ENCODE assay signal across 8 cellular contexts in the genomic region with DNA sequence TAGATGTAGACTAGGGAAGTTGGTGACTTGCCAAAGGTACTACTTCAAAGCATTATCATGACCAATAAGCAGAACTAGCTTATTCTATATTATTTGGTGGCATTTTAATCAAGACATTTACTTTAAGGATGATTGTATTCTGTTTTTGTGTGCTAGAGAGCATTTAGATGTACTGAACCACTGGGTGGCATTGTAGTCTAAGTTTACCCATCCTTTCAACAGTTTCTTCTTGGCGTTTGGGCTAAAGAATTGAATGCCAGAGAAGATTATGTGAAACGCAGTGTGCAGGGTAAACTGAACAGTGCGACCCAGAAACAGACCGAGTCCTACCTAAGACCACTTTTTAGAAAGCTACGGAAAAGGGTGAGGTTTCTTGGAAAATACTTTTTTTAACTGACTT. TPM values are rescaled to one million over a fixed set of nuclear protein-coding genes. Genes with fewer than 3 reads are reported as not detected.
A peak's percentile ranks its signal among the peaks of the same experiment; 100 is the strongest.
DNase-seq lines count a peak whose midpoint lies in the region; ATAC-seq and TF ChIP-seq lines count a peak whose summit lies in the region.

No MANE protein-coding gene starts in this region.

- TF ChIP-seq POLR2A in heart left ventricle (IDR thresholded peaks at IDR 0.05) (no peak), thyroid gland (IDR thresholded peaks at IDR 0.05) (no peak)

- peaks cover 31% of the 10 kb centered on the region for H3F3A ChIP-seq in SK-N-SH (replicated peaks; ENCODE audit: insufficient read depth)

- H3K9ac ChIP-seq in SK-N-SH = no peak overlapping the region; the same call in 1 of the 2 replicates

- peaks cover 43 to 71% of the 10 kb centered on the region in 2 experiments for H3K36me3 ChIP-seq in SK-N-SH (replicated peaks in 1 of 2; ENCODE audit: control insufficient read depth in 1 of 2, insufficient read depth in 2 of 2, low read length in 1 of 2)
- peaks cover 0 to 99% (median 81%) of the 10 kb centered on the region in 9 donors for H3K36me3 ChIP-seq in heart left ventricle
- peaks cover 11 to 26% of the 10 kb centered on the region in 2 donors for H3K36me3 ChIP-seq in thyroid gland

- TF ChIP-seq CTCF in SK-N-SH (IDR thresholded peaks at IDR 0.05) (peak; percentile 67), heart left ventricle (IDR thresholded peaks at IDR 0.05) (peak in 11 of 12 donors; percentile 7 to 62 (median 51)), thyroid gland (IDR thresholded peaks at IDR 0.05) (peak in 4 of 6 experiments; percentile 39 to 66 (median 56))

- no peak for TF ChIP-seq EP300 in SK-N-SH (IDR thresholded peaks at IDR 0.05; ENCODE audit: borderline replicate concordance in 1 of 2, low read depth in 1 of 2, low read length in 1 of 2)

- H3K4me1 ChIP-seq in SK-N-SH (ENCODE audit: control insufficient read depth in 1 of 2, insufficient read depth in 2 of 2, low read depth in 1 of 2, low read length in 1 of 2) (peaks cover 6 to 36% of the 10 kb centered on the region in 2 experiments), heart left ventricle (peaks cover 0 to 13% (median 0%) of the 10 kb centered on the region in 12 donors), thyroid gland (no peaks in the 10 kb centered on the region)

- peak; percentile 7 for DNase-seq in NCI-H146 (lab: John Stamatoyannopoulos, UW)
- DNase-seq in NCI-H146 treated with DMSO at 0.1 percent for 48 hours (lab: John Stamatoyannopoulos, UW; ENCODE audit: unreplicated experiment) = no peak
- DNase-seq in SK-N-SH = peak; percentile 15
- peak in 1 of 5 donors; percentile 10 for DNase-seq in heart left ventricle
- no peak for DNase-seq in thyroid gland
- no peak for DNase-seq in iPS-NIHi11 (ENCODE audit: low spot score)
- no peak for DNase-seq in stimulated activated CD4-positive, alpha-beta T cell treated with anti-CD3 and anti-CD28 coated beads, Interleukin-1b, Interleukin-23, amount 100 ng/mL, for 48 hours
- DNase-seq in activated effector memory CD4-positive, alpha-beta T cell treated with Interleukin-2 at 50 U/mL for 16 hours = no peak

- POLR2A ChIA-PET in SK-N-SH (lab: Yijun Ruan, JAX) = no interaction called here

- ATAC-seq in heart left ventricle = peak in 3 of 4 donors; percentile 61 to 63 (median 61)

- H3K27me3 ChIP-seq in SK-N-SH (ENCODE audit: insufficient read depth) = no peaks in the 10 kb centered on the region
- no peaks in the 10 kb centered on the region for H3K27me3 ChIP-seq in heart left ventricle
- H3K27me3 ChIP-seq in thyroid gland = no peaks in the 10 kb centered on the region

- H3K27ac ChIP-seq in SK-N-SH (ENCODE audit: low read depth in 2 of 2, low read length in 1 of 2) (peak overlapping the region in 1 of 2 experiments; percentile 89; a peak in 2 of 4 replicates), heart left ventricle (no peak overlapping the region), thyroid gland (no peak overlapping the region)

- no peaks in the 10 kb centered on the region for H3K79me2 ChIP-seq in SK-N-SH (ENCODE audit: insufficient read depth)

- H2AFZ ChIP-seq in SK-N-SH (ENCODE audit: low read depth) = no peak overlapping the region

- intact Hi-C loops in heart left ventricle (cut with DNase I) (loop anchor here in 9 of 10 donors (2.0 to 10.0 kb wide), 4 partner anchors 51 to 481 kb away; no protein-coding TSS in a partner anchor), thyroid gland (cut with DNase I) (no loop called here)

- CTCF ChIA-PET in SK-N-SH (lab: Yijun Ruan, JAX) = interaction anchor here (0.7 to 2.2 kb wide), 12 partner anchors 9 to 480 kb away, joined by 3 to 15 read pairs (median 4); no protein-coding TSS in a partner anchor

- peak; percentile 65 for TF ChIP-seq RAD21 in SK-N-SH (IDR thresholded peaks at IDR 0.05; ENCODE audit: low read length)

- no peak overlapping the region for H3K4me2 ChIP-seq in SK-N-SH

- H3K9me2 ChIP-seq in SK-N-SH = no peaks in the 10 kb centered on the region

- no peaks in the 10 kb centered on the region for H4K20me1 ChIP-seq in SK-N-SH (ENCODE audit: insufficient read depth)

- H3K4me3 ChIP-seq in SK-N-SH (ENCODE audit: low read depth in 2 of 2, low read length in 1 of 2) = no peak overlapping the region
- no peak overlapping the region for H3K4me3 ChIP-seq in heart left ventricle
- no peak overlapping the region for H3K4me3 ChIP-seq in thyroid gland (replicated peaks in 1 of 3)

- no peaks in the 10 kb centered on the region for H3K9me3 ChIP-seq in SK-N-SH
- no peaks in the 10 kb centered on the region for H3K9me3 ChIP-seq in heart left ventricle
- H3K9me3 ChIP-seq in thyroid gland = no peaks in the 10 kb centered on the region

- 69% methylated on average over 5 of the region's 5 CpGs for WGBS in SK-N-SH (ENCODE audit: low lambda C conversion rate)
- 34 to 43% (median 39%) methylated on average over 5 of the region's 5 CpGs for WGBS in heart left ventricle, 4 donors
- 42 to 46% methylated on average over 5 of the region's 5 CpGs for WGBS in thyroid gland, 2 donors

TF ChIP-seq in SK-N-SH, 30 proteins besides CTCF, POLR2A, EP300 and RAD21 (continues in another document):
- TF ChIP-seq TCF12 (IDR thresholded peaks at IDR 0.05) = no peak
- no peak for TF ChIP-seq FOSL2 (IDR thresholded peaks at IDR 0.05; ENCODE audit: borderline replicate concordance, low read depth)
- no peak for TF ChIP-seq FOXJ3 (CRISPR knock-in tag; IDR thresholded peaks at IDR 0.05)
- TF ChIP-seq, protein P1, sequence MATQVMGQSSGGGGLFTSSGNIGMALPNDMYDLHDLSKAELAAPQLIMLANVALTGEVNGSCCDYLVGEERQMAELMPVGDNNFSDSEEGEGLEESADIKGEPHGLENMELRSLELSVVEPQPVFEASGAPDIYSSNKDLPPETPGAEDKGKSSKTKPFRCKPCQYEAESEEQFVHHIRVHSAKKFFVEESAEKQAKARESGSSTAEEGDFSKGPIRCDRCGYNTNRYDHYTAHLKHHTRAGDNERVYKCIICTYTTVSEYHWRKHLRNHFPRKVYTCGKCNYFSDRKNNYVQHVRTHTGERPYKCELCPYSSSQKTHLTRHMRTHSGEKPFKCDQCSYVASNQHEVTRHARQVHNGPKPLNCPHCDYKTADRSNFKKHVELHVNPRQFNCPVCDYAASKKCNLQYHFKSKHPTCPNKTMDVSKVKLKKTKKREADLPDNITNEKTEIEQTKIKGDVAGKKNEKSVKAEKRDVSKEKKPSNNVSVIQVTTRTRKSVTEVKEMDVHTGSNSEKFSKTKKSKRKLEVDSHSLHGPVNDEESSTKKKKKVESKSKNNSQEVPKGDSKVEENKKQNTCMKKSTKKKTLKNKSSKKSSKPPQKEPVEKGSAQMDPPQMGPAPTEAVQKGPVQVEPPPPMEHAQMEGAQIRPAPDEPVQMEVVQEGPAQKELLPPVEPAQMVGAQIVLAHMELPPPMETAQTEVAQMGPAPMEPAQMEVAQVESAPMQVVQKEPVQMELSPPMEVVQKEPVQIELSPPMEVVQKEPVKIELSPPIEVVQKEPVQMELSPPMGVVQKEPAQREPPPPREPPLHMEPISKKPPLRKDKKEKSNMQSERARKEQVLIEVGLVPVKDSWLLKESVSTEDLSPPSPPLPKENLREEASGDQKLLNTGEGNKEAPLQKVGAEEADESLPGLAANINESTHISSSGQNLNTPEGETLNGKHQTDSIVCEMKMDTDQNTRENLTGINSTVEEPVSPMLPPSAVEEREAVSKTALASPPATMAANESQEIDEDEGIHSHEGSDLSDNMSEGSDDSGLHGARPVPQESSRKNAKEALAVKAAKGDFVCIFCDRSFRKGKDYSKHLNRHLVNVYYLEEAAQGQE (IDR thresholded peaks at IDR 0.05; ENCODE audit: low read depth, low read length) = no peak
- TF ChIP-seq RCOR1 (IDR thresholded peaks at IDR 0.05; ENCODE audit: low read length) = no peak
- no peak for TF ChIP-seq NRF1 (IDR thresholded peaks at IDR 0.05; ENCODE audit: low read depth, low read length)
- TF ChIP-seq, protein P2, sequence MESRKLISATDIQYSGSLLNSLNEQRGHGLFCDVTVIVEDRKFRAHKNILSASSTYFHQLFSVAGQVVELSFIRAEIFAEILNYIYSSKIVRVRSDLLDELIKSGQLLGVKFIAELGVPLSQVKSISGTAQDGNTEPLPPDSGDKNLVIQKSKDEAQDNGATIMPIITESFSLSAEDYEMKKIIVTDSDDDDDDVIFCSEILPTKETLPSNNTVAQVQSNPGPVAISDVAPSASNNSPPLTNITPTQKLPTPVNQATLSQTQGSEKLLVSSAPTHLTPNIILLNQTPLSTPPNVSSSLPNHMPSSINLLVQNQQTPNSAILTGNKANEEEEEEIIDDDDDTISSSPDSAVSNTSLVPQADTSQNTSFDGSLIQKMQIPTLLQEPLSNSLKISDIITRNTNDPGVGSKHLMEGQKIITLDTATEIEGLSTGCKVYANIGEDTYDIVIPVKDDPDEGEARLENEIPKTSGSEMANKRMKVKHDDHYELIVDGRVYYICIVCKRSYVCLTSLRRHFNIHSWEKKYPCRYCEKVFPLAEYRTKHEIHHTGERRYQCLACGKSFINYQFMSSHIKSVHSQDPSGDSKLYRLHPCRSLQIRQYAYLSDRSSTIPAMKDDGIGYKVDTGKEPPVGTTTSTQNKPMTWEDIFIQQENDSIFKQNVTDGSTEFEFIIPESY (IDR thresholded peaks at IDR 0.05; ENCODE audit: borderline replicate concordance, low read depth) = no peak
- TF ChIP-seq SIN3A (IDR thresholded peaks at IDR 0.05; ENCODE audit: borderline replicate concordance, low read depth, low read length) = no peak
- TF ChIP-seq GABPA (IDR thresholded peaks at IDR 0.05; ENCODE audit: low read depth) = no peak
- no peak for TF ChIP-seq FOXM1 (IDR thresholded peaks at IDR 0.05; ENCODE audit: low read depth)
- TF ChIP-seq JUND (IDR thresholded peaks at IDR 0.05) = no peak
- no peak for TF ChIP-seq POLR2AphosphoS5 (IDR thresholded peaks at IDR 0.05; ENCODE audit: low read depth, low read length)
- no peak for TF ChIP-seq RFX5 (IDR thresholded peaks at IDR 0.05; ENCODE audit: low read length)
- no peak for TF ChIP-seq EZH2phosphoT487 (IDR thresholded peaks at IDR 0.05; ENCODE audit: borderline replicate concordance, low read depth)
- TF ChIP-seq, protein P3, sequence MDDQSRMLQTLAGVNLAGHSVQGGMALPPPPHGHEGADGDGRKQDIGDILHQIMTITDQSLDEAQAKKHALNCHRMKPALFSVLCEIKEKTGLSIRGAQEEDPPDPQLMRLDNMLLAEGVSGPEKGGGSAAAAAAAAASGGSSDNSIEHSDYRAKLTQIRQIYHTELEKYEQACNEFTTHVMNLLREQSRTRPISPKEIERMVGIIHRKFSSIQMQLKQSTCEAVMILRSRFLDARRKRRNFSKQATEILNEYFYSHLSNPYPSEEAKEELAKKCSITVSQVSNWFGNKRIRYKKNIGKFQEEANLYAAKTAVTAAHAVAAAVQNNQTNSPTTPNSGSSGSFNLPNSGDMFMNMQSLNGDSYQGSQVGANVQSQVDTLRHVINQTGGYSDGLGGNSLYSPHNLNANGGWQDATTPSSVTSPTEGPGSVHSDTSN (IDR thresholded peaks at IDR 0.05) = no peak
- TF ChIP-seq TAF1 (IDR thresholded peaks at IDR 0.05; ENCODE audit: borderline replicate concordance, low read depth, low read length) = no peak

RNA-seq across cellular contexts. Expression of a gene that starts 26.8 kb away (rescaled TPM):
- polyA plus RNA-seq in SK-N-SH (2012; rRNA removed) (12.1 and 13.8 TPM in 2 replicates), heart left ventricle (10 to 100 TPM in 1 of 2 donors, 1 to 10 TPM in 1; 8.9 to 19.1 TPM)
- polyA plus RNA-seq in SK-N-SH (2012; cell fraction: cytosol; rRNA removed) = 20.0 and 32.2 TPM in 2 replicates
- 4.4 and 6.7 TPM in 2 replicates for polyA plus RNA-seq in SK-N-SH (2012; cell fraction: nucleus; rRNA removed)
- total RNA-seq in heart left ventricle (10 to 100 TPM; 12.3 to 16.3 (median 14.7) TPM), thyroid gland (10 to 100 TPM; 38.1 to 58.8 (median 48.5) TPM)

Comparison
In these comparisons a context has a peak if more than half of its experiments do, and no peak if none do; other contexts are left out.
1. DNase-seq: peak in NCI-H146 (single experiment) and SK-N-SH (single experiment); none in NCI-H146 treated with DMSO at 0.1 percent for 48 hours (single experiment), thyroid gland (0 of 2), iPS-NIHi11 (single experiment), stimulated activated CD4-positive, alpha-beta T cell treated with anti-CD3 and anti-CD28 coated beads, Interleukin-1b, Interleukin-23, amount 100 ng/mL, for 48 hours (single experiment) and activated effector memory CD4-positive, alpha-beta T cell treated with Interleukin-2 at 50 U/mL for 16 hours (single experiment).
2. Peak in every context shown above with its lines, with median percentiles within 50 percentile points of each other: CTCF ChIP-seq.